Comparison of ENCODE assay signal across 22 cellular contexts in the genomic region with DNA sequence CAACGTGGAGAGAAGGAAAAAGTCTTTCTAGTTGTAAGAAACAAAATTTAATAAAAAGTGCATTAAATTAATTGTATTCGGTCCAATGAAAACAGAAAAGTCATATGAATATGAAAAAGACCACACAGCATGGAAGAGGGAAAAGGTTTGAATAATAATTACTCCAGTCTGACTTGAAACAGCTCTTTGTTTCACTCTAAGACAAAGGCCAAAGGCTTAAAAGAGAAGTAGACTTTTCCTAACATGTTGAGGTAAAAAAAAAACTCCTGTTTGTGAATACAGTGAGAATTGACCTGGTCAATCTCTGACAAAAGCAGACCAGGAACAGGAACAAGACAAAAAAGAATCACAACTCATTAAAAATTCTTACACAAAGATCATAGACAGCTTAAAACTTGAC.
"Had no signal": no experiment of that assay in that cellular context is flagged by ENCODE, and none has a peak within 500 bp of the region (broad histone marks: within the 10 kb centered on the region; RNA-seq: fewer than 3 reads in every experiment).

No MANE protein-coding gene starts in this region.

- H3K36me3 ChIP-seq: SJSA1 had no signal

- H3K4me3 ChIP-seq: SJSA1, SK-N-MC had no signal

- DNase-seq: KBM-7, MV-4-11, NCI-H1048, NCI-H1105, NCI-H1417, NCI-H1436 treated with DMSO at 0.1 percent for 48 hours, NCI-H187, NCI-H2029, NCI-H2081 treated with DMSO at 0.1 percent for 48 hours, NCI-H2171, NCI-H226, NCI-H446, NCI-H510A, NCI-H524 treated with DMSO at 0.1 percent for 48 hours, NCI-H69, NCI-H774, Right ventricle myocardium superior, RPMI8226, SIG-M5 had no signal

- H3K27me3 ChIP-seq: SJSA1 had no signal

- H3K4me1 ChIP-seq: SJSA1 had no signal

- H3K27ac ChIP-seq: SJSA1, SK-N-MC had no signal

- FAIRE-seq: RCC 7860 had no signal

- H3K9me3 ChIP-seq: SJSA1 had no signal
